ENCODE assay signal across 8 cellular contexts in the genomic region with DNA sequence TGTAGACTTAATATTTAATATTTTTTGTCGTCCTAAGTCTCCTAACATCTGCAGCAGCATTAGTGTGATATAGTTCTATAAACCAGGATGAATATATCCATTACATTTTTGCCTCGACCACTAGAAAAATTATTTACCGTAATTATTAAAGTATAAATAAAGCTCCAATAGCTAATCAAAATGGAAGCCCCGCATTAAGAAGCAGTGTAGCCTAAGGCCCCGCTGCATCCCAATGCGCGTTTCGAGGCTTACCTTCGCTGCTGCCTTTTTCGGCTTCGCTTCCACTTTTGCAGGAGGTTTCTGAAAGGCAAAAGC. TPM values are rescaled to one million over a fixed set of nuclear protein-coding genes. Genes with fewer than 3 reads are reported as not detected.
DNase-seq lines count a peak whose midpoint lies in the region; ATAC-seq and TF ChIP-seq lines count a peak whose summit lies in the region.

No MANE protein-coding gene starts in this region.

- TF ChIP-seq POLR2A in NB4 (IDR thresholded peaks at IDR 0.05; ENCODE audit: extremely low read depth, insufficient read length) = no peak

- TF ChIP-seq CTCF in NB4 (IDR thresholded peaks at IDR 0.05; ENCODE audit: low read depth, low read length) (no peak), colonic mucosa (IDR thresholded peaks at IDR 0.05) (no peak), natural killer cell (IDR thresholded peaks at IDR 0.05) (no peak)

- H3K9me3 ChIP-seq in colonic mucosa = no peaks in the 10 kb centered on the region

- no peak for ATAC-seq in natural killer cell

- no peaks in the 10 kb centered on the region for H3K36me3 Mint-ChIP-seq in natural killer cell

- no peaks in the 10 kb centered on the region for H3K9me3 Mint-ChIP-seq in natural killer cell

- peak overlapping the region; percentile 98 for H3K4me3 ChIP-seq in NB4 (ENCODE audit: low read depth, low read length)
- peak overlapping the region; percentile 56 for H3K4me3 ChIP-seq in colonic mucosa

- H3K9ac ChIP-seq in colonic mucosa (ENCODE audit: low read depth in 2 of 2, low read length in 2 of 2) = peak overlapping the region; percentile 91 to 93

- peak overlapping the region; percentile 92 for H3K4me3 Mint-ChIP-seq in natural killer cell

- H3K27me3 Mint-ChIP-seq in natural killer cell (ENCODE audit: low read depth in 2 of 2) = peaks cover 4 to 6% of the 10 kb centered on the region in 2 donors

- no peaks in the 10 kb centered on the region for H3K36me3 ChIP-seq in colonic mucosa

- no peaks in the 10 kb centered on the region for H3K27me3 ChIP-seq in colonic mucosa

- H3K27ac ChIP-seq in colonic mucosa = peak overlapping the region; percentile 97

- intact Hi-C loops in colonic mucosa (cut with DNase I) (loop anchor here (5.0 kb wide), 1 partner anchor 36 kb away; a partner anchor contains a TSS), natural killer cell (cut with micrococcal nuclease) (loop anchor here (1.0 to 2.0 kb wide), 2 partner anchors 35 to 41 kb away; a partner anchor contains a TSS)

- peak overlapping the region; percentile 87 to 89 for H3K27ac Mint-ChIP-seq in natural killer cell

- DNase-seq in NCI-H1092 treated with DMSO at 0.1 percent for 48 hours (lab: John Stamatoyannopoulos, UW) (peak; percentile 60), NCI-H1092 (lab: John Stamatoyannopoulos, UW) (no peak), NB4 (ENCODE audit: low read depth) (no peak), colonic mucosa (no peak), natural killer cell (no peak), GDM1 (lab: John Stamatoyannopoulos, UW) (no peak), NCI-H226 (no peak), Kasumi-1 (lab: John Stamatoyannopoulos, UW) (no peak)

- peaks cover 5% of the 10 kb centered on the region for H3K4me1 ChIP-seq in colonic mucosa

- peaks cover 34 to 35% of the 10 kb centered on the region in 2 donors for H3K4me1 Mint-ChIP-seq in natural killer cell

RNA-seq across cellular contexts. Expression of a gene that starts 0.9 kb away (rescaled TPM):
- total RNA-seq in colonic mucosa (100 to 1,000 TPM; 240 to 305 TPM), natural killer cell (100 to 1,000 TPM; 187 to 228 (median 219) TPM)

RNA-seq across cellular contexts. Expression of a gene that starts 34.6 kb away (rescaled TPM):
- 10 to 100 TPM; 38.6 to 43.1 TPM for total RNA-seq in colonic mucosa
- 10 to 100 TPM; 92.0 to 93.8 (median 93.3) TPM for total RNA-seq in natural killer cell
